1 cellular context compared by ENCODE assay signal in the genomic region with DNA sequence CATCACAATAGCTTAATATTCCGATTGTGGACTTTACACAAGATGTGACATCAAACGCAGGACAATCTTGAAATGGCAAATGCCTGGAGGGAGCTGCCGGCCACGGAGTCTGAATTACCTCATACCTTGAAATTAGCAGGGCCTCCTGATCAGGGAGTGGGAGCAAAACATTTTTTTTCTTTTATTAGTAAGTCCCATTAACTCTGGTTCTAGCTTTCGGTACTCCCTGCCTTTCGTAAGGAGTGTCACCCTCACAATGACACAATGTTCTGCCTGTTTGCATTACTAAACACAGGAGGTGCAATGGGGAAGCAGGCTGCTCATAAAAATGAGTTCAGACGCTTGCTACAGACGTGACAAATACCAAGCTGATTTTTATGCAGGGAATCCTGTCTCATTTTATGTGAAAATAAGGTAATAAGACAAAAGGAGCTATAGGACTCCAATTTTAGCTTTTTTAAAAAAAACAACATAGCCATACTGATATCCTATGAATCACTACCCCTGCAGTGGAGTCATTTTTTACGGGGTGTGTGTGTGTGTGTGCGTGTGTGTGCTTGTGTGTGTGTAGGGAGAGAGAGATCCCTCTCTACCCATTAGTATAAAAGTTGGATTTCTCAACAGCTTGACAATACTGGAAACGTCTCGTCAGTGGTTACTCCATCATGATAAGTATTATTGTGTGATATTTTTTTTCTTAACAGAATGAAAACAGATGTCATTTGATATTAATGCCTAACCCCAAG.
A peak's percentile ranks its signal among the peaks of the same experiment; 100 is the strongest.
TF ChIP-seq lines count a peak whose summit lies in the region.

No MANE protein-coding gene starts in this region.

TF ChIP-seq in HEK293, 187 proteins besides CTCF, POLR2A, EP300 and RAD21 (continued from another document and continues in another):
- TF ChIP-seq ZNF121 (tag by site-specific recombination; IDR thresholded peaks at IDR 0.05) (no peak), SP7 (tag by site-specific recombination; IDR thresholded peaks at IDR 0.05) (peak; percentile 34; the same call in 1 of the 2 replicates), ZNF670 (tag by site-specific recombination; IDR thresholded peaks at IDR 0.05; ENCODE audit: low read depth) (no peak), ZBTB49 (tag by site-specific recombination; IDR thresholded peaks at IDR 0.05; ENCODE audit: low read depth) (0 out of 2 replicates have a peak, but pooled peaks have one; percentile 6), ZBTB17 (tag by site-specific recombination; IDR thresholded peaks at IDR 0.05) (peak; percentile 59), YY2 (tag by site-specific recombination; IDR thresholded peaks at IDR 0.05) (no peak), ZNF768 (tag by site-specific recombination; IDR thresholded peaks at IDR 0.05) (no peak), ZBTB7A (tag by site-specific recombination; IDR thresholded peaks at IDR 0.05; ENCODE audit: low read depth) (no peak), SCRT1 (tag by site-specific recombination; IDR thresholded peaks at IDR 0.05; ENCODE audit: borderline replicate concordance) (no peak), GLIS2 (tag by site-specific recombination; IDR thresholded peaks at IDR 0.05) (no peak), ZNF394 (tag by site-specific recombination; IDR thresholded peaks at IDR 0.05; ENCODE audit: borderline replicate concordance) (no peak), ZNF404 (tag by site-specific recombination; IDR thresholded peaks at IDR 0.05) (no peak), ZNF138 (tag by site-specific recombination; IDR thresholded peaks at IDR 0.05; ENCODE audit: borderline replicate concordance) (no peak), EGR2 (tag by site-specific recombination; IDR thresholded peaks at IDR 0.05; ENCODE audit: low read depth) (no peak), ZNF221 (tag by site-specific recombination; IDR thresholded peaks at IDR 0.05; ENCODE audit: borderline replicate concordance) (no peak), ZNF140 (tag by site-specific recombination; IDR thresholded peaks at IDR 0.05) (no peak), KLF10 (tag by site-specific recombination; IDR thresholded peaks at IDR 0.05) (no peak), RBAK (tag by site-specific recombination; IDR thresholded peaks at IDR 0.05) (no peak), ZNF610 (tag by site-specific recombination; IDR thresholded peaks at IDR 0.05; ENCODE audit: borderline replicate concordance) (no peak), PATZ1 (tag by site-specific recombination; IDR thresholded peaks at IDR 0.05) (no peak), ZNF510 (tag by site-specific recombination; IDR thresholded peaks at IDR 0.05; ENCODE audit: insufficient replicate concordance) (no peak), ZNF791 (tag by site-specific recombination; IDR thresholded peaks at IDR 0.05) (no peak), ZNF169 (tag by site-specific recombination; IDR thresholded peaks at IDR 0.05) (no peak), ZNF514 (tag by site-specific recombination; IDR thresholded peaks at IDR 0.05) (no peak), ZNF624 (tag by site-specific recombination; IDR thresholded peaks at IDR 0.05) (no peak), ZNF114 (tag by site-specific recombination; IDR thresholded peaks at IDR 0.05) (no peak), SCRT2 (tag by site-specific recombination; IDR thresholded peaks at IDR 0.05) (no peak), ZNF501 (tag by site-specific recombination; IDR thresholded peaks at IDR 0.05) (no peak), ZNF391 (tag by site-specific recombination; IDR thresholded peaks at IDR 0.05; ENCODE audit: borderline replicate concordance, low read depth) (no peak), MZF1 (tag by site-specific recombination; IDR thresholded peaks at IDR 0.05; ENCODE audit: borderline replicate concordance) (no peak), ZNF664 (tag by site-specific recombination; IDR thresholded peaks at IDR 0.05) (no peak), SALL2 (tag by site-specific recombination; IDR thresholded peaks at IDR 0.05; ENCODE audit: borderline replicate concordance) (no peak), ZNF580 (tag by site-specific recombination; IDR thresholded peaks at IDR 0.05) (no peak), ZNF302 (tag by site-specific recombination; IDR thresholded peaks at IDR 0.05; ENCODE audit: low read depth) (no peak), ZNF366 (tag by site-specific recombination; conservative IDR thresholded peaks at IDR 0.05) (peak; percentile 56), BCL11A (tag by site-specific recombination; IDR thresholded peaks at IDR 0.05; ENCODE audit: low read depth) (no peak), ZNF398 (tag by site-specific recombination; IDR thresholded peaks at IDR 0.05) (0 out of 2 replicates have a peak, but pooled peaks have one; percentile 33), OSR2 (tag by site-specific recombination; IDR thresholded peaks at IDR 0.05) (peak; percentile 71)
- TF ChIP-seq, protein P1, sequence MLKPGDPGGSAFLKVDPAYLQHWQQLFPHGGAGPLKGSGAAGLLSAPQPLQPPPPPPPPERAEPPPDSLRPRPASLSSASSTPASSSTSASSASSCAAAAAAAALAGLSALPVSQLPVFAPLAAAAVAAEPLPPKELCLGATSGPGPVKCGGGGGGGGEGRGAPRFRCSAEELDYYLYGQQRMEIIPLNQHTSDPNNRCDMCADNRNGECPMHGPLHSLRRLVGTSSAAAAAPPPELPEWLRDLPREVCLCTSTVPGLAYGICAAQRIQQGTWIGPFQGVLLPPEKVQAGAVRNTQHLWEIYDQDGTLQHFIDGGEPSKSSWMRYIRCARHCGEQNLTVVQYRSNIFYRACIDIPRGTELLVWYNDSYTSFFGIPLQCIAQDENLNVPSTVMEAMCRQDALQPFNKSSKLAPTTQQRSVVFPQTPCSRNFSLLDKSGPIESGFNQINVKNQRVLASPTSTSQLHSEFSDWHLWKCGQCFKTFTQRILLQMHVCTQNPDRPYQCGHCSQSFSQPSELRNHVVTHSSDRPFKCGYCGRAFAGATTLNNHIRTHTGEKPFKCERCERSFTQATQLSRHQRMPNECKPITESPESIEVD (tag by site-specific recombination; IDR thresholded peaks at IDR 0.05), result peak; percentile 48
- TF ChIP-seq, protein P2, sequence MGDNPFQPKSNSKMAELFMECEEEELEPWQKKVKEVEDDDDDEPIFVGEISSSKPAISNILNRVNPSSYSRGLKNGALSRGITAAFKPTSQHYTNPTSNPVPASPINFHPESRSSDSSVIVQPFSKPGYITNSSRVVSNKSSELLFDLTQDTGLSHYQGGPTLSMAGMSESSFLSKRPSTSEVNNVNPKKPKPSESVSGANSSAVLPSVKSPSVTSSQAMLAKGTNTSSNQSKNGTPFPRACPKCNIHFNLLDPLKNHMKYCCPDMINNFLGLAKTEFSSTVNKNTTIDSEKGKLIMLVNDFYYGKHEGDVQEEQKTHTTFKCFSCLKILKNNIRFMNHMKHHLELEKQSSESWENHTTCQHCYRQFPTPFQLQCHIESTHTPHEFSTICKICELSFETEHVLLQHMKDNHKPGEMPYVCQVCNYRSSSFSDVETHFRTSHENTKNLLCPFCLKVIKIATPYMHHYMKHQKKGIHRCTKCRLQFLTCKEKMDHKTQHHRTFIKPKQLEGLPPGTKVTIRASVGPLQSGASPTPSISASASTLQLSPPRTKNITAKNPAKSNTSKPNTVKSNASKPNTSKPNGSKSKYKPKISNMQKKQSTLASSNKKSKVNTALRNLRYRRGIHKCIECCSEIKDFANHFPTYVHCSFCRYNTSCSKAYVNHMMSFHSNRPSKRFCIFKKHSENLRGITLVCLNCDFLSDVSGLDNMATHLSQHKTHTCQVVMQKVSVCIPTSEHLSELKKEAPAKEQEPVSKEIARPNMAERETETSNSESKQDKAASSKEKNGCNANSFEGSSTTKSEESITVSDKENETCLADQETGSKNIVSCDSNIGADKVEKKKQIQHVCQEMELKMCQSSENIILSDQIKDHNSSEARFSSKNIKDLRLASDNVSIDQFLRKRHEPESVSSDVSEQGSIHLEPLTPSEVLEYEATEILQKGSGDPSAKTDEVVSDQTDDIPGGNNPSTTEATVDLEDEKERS (tag by site-specific recombination; IDR thresholded peaks at IDR 0.05), result no peak
- TF ChIP-seq, protein P3, sequence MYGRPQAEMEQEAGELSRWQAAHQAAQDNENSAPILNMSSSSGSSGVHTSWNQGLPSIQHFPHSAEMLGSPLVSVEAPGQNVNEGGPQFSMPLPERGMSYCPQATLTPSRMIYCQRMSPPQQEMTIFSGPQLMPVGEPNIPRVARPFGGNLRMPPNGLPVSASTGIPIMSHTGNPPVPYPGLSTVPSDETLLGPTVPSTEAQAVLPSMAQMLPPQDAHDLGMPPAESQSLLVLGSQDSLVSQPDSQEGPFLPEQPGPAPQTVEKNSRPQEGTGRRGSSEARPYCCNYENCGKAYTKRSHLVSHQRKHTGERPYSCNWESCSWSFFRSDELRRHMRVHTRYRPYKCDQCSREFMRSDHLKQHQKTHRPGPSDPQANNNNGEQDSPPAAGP (tag by site-specific recombination; IDR thresholded peaks at IDR 0.05), result peak; percentile 85
- TF ChIP-seq, protein P4, sequence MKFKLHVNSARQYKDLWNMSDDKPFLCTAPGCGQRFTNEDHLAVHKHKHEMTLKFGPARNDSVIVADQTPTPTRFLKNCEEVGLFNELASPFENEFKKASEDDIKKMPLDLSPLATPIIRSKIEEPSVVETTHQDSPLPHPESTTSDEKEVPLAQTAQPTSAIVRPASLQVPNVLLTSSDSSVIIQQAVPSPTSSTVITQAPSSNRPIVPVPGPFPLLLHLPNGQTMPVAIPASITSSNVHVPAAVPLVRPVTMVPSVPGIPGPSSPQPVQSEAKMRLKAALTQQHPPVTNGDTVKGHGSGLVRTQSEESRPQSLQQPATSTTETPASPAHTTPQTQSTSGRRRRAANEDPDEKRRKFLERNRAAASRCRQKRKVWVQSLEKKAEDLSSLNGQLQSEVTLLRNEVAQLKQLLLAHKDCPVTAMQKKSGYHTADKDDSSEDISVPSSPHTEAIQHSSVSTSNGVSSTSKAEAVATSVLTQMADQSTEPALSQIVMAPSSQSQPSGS (tag by site-specific recombination; IDR thresholded peaks at IDR 0.05; ENCODE audit: low read depth), result peak; percentile 43; the same call in 1 of the 2 replicates
- TF ChIP-seq, protein P5, sequence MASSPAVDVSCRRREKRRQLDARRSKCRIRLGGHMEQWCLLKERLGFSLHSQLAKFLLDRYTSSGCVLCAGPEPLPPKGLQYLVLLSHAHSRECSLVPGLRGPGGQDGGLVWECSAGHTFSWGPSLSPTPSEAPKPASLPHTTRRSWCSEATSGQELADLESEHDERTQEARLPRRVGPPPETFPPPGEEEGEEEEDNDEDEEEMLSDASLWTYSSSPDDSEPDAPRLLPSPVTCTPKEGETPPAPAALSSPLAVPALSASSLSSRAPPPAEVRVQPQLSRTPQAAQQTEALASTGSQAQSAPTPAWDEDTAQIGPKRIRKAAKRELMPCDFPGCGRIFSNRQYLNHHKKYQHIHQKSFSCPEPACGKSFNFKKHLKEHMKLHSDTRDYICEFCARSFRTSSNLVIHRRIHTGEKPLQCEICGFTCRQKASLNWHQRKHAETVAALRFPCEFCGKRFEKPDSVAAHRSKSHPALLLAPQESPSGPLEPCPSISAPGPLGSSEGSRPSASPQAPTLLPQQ (tag by site-specific recombination; IDR thresholded peaks at IDR 0.05), result no peak
- TF ChIP-seq, protein P6, sequence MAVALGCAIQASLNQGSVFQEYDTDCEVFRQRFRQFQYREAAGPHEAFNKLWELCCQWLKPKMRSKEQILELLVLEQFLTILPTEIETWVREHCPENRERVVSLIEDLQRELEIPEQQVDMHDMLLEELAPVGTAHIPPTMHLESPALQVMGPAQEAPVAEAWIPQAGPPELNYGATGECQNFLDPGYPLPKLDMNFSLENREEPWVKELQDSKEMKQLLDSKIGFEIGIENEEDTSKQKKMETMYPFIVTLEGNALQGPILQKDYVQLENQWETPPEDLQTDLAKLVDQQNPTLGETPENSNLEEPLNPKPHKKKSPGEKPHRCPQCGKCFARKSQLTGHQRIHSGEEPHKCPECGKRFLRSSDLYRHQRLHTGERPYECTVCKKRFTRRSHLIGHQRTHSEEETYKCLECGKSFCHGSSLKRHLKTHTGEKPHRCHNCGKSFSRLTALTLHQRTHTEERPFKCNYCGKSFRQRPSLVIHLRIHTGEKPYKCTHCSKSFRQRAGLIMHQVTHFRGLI (tag by site-specific recombination; IDR thresholded peaks at IDR 0.05), result no peak
